8 cellular contexts compared by ENCODE assay signal in the genomic region with DNA sequence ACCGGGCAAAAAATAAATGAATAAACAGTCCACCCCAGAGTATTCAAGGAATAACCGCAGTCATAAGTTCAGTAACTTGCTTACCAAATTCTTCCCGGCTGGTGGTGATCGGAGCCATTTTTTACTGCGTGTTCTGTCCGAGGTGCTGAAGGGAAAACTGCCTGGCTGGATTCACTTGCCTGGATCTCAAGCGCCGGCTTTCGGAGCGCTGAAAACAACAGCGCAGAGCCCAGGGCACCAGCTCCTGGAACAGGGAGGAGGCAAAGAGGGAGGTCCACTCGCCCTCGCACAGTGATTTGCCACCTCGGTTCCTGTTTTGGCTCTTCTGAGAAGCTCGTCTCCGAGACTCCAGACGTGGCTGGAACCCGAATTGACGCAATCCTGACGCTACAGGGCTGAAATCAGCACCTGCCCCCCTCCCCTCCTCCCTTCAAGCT. TPM values are rescaled to one million over a fixed set of nuclear protein-coding genes. Genes with fewer than 3 reads are reported as not detected.
DNase-seq lines count a peak whose midpoint lies in the region; ATAC-seq and TF ChIP-seq lines count a peak whose summit lies in the region.

A gene with protein sequence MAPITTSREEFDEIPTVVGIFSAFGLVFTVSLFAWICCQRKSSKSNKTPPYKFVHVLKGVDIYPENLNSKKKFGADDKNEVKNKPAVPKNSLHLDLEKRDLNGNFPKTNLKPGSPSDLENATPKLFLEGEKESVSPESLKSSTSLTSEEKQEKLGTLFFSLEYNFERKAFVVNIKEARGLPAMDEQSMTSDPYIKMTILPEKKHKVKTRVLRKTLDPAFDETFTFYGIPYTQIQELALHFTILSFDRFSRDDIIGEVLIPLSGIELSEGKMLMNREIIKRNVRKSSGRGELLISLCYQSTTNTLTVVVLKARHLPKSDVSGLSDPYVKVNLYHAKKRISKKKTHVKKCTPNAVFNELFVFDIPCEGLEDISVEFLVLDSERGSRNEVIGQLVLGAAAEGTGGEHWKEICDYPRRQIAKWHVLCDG (minus strand): TSS at position 327 of the 437 bp plus-strand sequence. CDS start 209 bp downstream, at position 118.

- intact Hi-C loops in A673 (cut with micrococcal nuclease; ENCODE audit: unreplicated experiment) (loop anchor here (5.0 kb wide), 4 partner anchors 115 to 1165 kb away; no protein-coding TSS in a partner anchor), sciatic nerve (cut with DNase I) (no loop called here)

- CTCF ChIA-PET in A673 (lab: Charles Lee): interaction anchor here (0.7 kb wide), 1 partner anchor 1163 kb away, joined by 4 read pairs; no protein-coding TSS in a partner anchor

- no peaks in the 10 kb centered on the region for H3K36me3 ChIP-seq in A673 (ENCODE audit: insufficient read depth, low read length, poor library complexity, severe bottlenecking)

- POLR2A ChIA-PET in A673 (lab: Charles Lee; ENCODE audit: low non-redundant PET): no interaction called here

- TF ChIP-seq CTCF in A673 (conservative IDR thresholded peaks at IDR 0.05; ENCODE audit: low read depth, low read length) (no peak), VCaP (conservative IDR thresholded peaks at IDR 0.05) (no peak)

- DNase-seq in A673 (ENCODE audit: low spot score) (peak; percentile 72), NCI-H1092 (lab: John Stamatoyannopoulos, UW) (peak; percentile 87), hippocampal formation (lab: John Stamatoyannopoulos, UW) (peak; percentile 32 to 73), sciatic nerve (ENCODE audit: low spot score) (peak; percentile 61), GDM1 (lab: John Stamatoyannopoulos, UW) (no peak)

- no peaks in the 10 kb centered on the region for H3K4me1 ChIP-seq in A673 (ENCODE audit: insufficient read depth, low read length, poor library complexity, severe bottlenecking)

- ATAC-seq in sciatic nerve: peak; percentile 63
- no peak for ATAC-seq in GM18907 (IDR thresholded peaks at IDR 0.05; ENCODE audit: unreplicated experiment)
- ATAC-seq in HG03139 (IDR thresholded peaks at IDR 0.05; ENCODE audit: unreplicated experiment): no peak

- H3K9me3 ChIP-seq in A673 (ENCODE audit: low read depth, low read length, poor library complexity, severe bottlenecking): no peaks in the 10 kb centered on the region

- H3K27ac ChIP-seq in A673 (ENCODE audit: low read depth, low read length, poor library complexity, severe bottlenecking) (no peak within 1 kb of the TSS), VCaP (peak within 1 kb of the TSS; percentile 83)

- no TSS peak for BruUV-seq in A673 (replicated peaks; lab: Mats Ljungman, UMichigan)

- H3K27me3 ChIP-seq in A673 (replicated peaks; ENCODE audit: insufficient read depth, low read depth, low read length, poor library complexity): no peaks in the 10 kb centered on the region

- no peak within 1 kb of the TSS for H3K4me3 ChIP-seq in A673 (ENCODE audit: low read depth, low read length, poor library complexity, severe bottlenecking)

RNA-seq across cellular contexts. Expression of the gene that starts here (rescaled TPM):
- total RNA-seq in A673 (2021): 2.3 TPM in 2 replicates
- not detected for total RNA-seq in sciatic nerve

Comparison
In these comparisons a context has a peak if more than half of its experiments do, and no peak if none do; other contexts are left out.
1. Peak in DNase-seq and ATAC-seq in sciatic nerve; RNA of the gene not detected or under 1 TPM.